In genomic region chr17:38590988-38591758, GRCh38 we compare ENCODE assay signal across 9 cellular contexts. TPM values are rescaled to one million over a fixed set of nuclear protein-coding genes. Genes with fewer than 3 reads are reported as not detected.
DNase-seq lines count a peak whose midpoint lies in the region; ATAC-seq, FAIRE-seq and TF ChIP-seq lines count a peak whose summit lies in the region.
"Had no signal": no experiment of that assay in that cellular context is flagged by ENCODE, and none has a peak within 500 bp of the region (broad histone marks: within the 10 kb centered on the region; RNA-seq: fewer than 3 reads in every experiment).

No MANE protein-coding gene starts in this region.

- TF ChIP-seq RAD21 in H1 (IDR thresholded peaks at IDR 0.05 in 1 of 2, conservative IDR thresholded peaks at IDR 0.05 in 1 of 2; ENCODE audit: low read depth in 2 of 2, low read length in 2 of 2): no peak

- no peak overlapping the region for H2BK15ac ChIP-seq in H1 (ENCODE audit: low read length)

- H3K79me1 ChIP-seq in H1 (ENCODE audit: low read depth, low read length): no peaks in the 10 kb centered on the region

- POLR2A ChIA-PET in H1 (lab: Charles Lee; ENCODE audit: partially characterized antibody): interaction anchor here (1.0 to 1.6 kb wide), 2 partner anchors 10 to 22 kb away, joined by 4 to 5 read pairs; no protein-coding TSS in a partner anchor

- no peak overlapping the region for H2AFZ ChIP-seq in H1 (ENCODE audit: low read length)

- H2BK12ac ChIP-seq in H1 (ENCODE audit: low read depth, low read length): 0 out of 2 replicates have a peak overlapping the region, but pooled peaks have one; percentile 60

- CTCF ChIA-PET in H1 (lab: Charles Lee; ENCODE audit: partially characterized antibody): interaction anchor here (1.0 to 32.0 kb wide), 6 partner anchors 8 to 73 kb away, joined by 3 to 914 read pairs (median 230); partner anchors contain the start of genes EPOP and SRCIN1

- no peak overlapping the region for H2BK120ac ChIP-seq in H1 (replicated peaks; ENCODE audit: low read depth, low read length)

- DNase-seq in left ventricle myocardium superior (no peak), right atrium auricular region (ENCODE audit: low spot score) (no peak), NT2/D1 (ENCODE audit: low read depth, low spot score) (no peak), H1 (ENCODE audit: low read depth in 1 of 2, low spot score in 2 of 2) (no peak), ureter (ENCODE audit: low spot score) (peak; percentile 73), sciatic nerve (ENCODE audit: low spot score) (no peak), DMS114 treated with DMSO at 0.1 percent for 48 hours (lab: John Stamatoyannopoulos, UW; ENCODE audit: unreplicated experiment) (no peak)

- no peak overlapping the region for H2AK5ac ChIP-seq in H1 (ENCODE audit: low read depth, low read length)

- no peak overlapping the region for H3K4me2 ChIP-seq in H1 (ENCODE audit: insufficient read depth in 1 of 2, low read depth in 2 of 2, low read length in 2 of 2)

- peaks cover 0 to 6% of the 10 kb centered on the region in 2 donors for H3K4me1 ChIP-seq in right atrium auricular region
- peaks cover 63% of the 10 kb centered on the region for H3K4me1 ChIP-seq in NT2/D1 (ENCODE audit: insufficient read depth, insufficient read length)
- peaks cover 0 to 38% (median 20%) of the 10 kb centered on the region in 4 experiments; a peak in 6 of 7 replicates for H3K4me1 ChIP-seq in H1 (replicated peaks in 1 of 4; ENCODE audit: control insufficient read depth in 3 of 4, insufficient read depth in 4 of 4, low read length in 3 of 4)

- ATAC-seq in left ventricle myocardium superior: peak; percentile 18
- ATAC-seq in GM18498 (IDR thresholded peaks at IDR 0.05; ENCODE audit: unreplicated experiment): no peak
- no peak for ATAC-seq in sciatic nerve

- peak overlapping the region; percentile 13; the same call in 1 of the 2 replicates for H3K18ac ChIP-seq in H1 (ENCODE audit: extremely low read depth, low read length)

- no peak overlapping the region for H3K4ac ChIP-seq in H1 (replicated peaks; ENCODE audit: insufficient read length, low read depth, low read length)

- no peaks in the 10 kb centered on the region for H3K23me2 ChIP-seq in H1 (ENCODE audit: low read depth, low read length)

- H3K27me3 ChIP-seq in right atrium auricular region (no peaks in the 10 kb centered on the region), NT2/D1 (ENCODE audit: insufficient read depth, insufficient read length) (peaks cover 2% of the 10 kb centered on the region), H1 (replicated peaks in 1 of 4; ENCODE audit: control insufficient read depth in 3 of 4, extremely low read depth in 1 of 4, insufficient read depth in 3 of 4, low read length in 3 of 4) (peaks cover 0 to 3% (median 0%) of the 10 kb centered on the region in 4 experiments; a peak in 3 of 7 replicates)

- no peaks in the 10 kb centered on the region for H3K9me3 ChIP-seq in right atrium auricular region
- no peaks in the 10 kb centered on the region for H3K9me3 ChIP-seq in NT2/D1 (ENCODE audit: insufficient read depth, low read length)
- H3K9me3 ChIP-seq in H1 (ENCODE audit: insufficient read depth in 2 of 2, low read depth in 1 of 2, low read length in 1 of 2): no peaks in the 10 kb centered on the region

- H2BK20ac ChIP-seq in H1 (ENCODE audit: low read length): no peak overlapping the region

- no peak overlapping the region for H4K91ac ChIP-seq in H1 (replicated peaks; ENCODE audit: insufficient read length, low read length)

- H3K4me3 ChIP-seq in right atrium auricular region (no peak overlapping the region), NT2/D1 (ENCODE audit: insufficient read length, low read depth) (no peak overlapping the region), H1 (ENCODE audit: extremely low read depth in 1 of 4, insufficient read depth in 2 of 4, low read depth in 3 of 4, low read length in 4 of 4) (no peak overlapping the region)

- TF ChIP-seq CTCF in right atrium auricular region (IDR thresholded peaks at IDR 0.05) (no peak), H1 (IDR thresholded peaks at IDR 0.05; ENCODE audit: control extremely low read depth in 1 of 3, insufficient read depth in 1 of 3, low read depth in 1 of 3, low read length in 3 of 3) (no peak)

- no peak overlapping the region for H3K56ac ChIP-seq in H1 (replicated peaks; ENCODE audit: insufficient read length, low read depth, low read length)

- H3K79me2 ChIP-seq in H1 (ENCODE audit: control insufficient read depth in 1 of 2, insufficient read depth in 2 of 2, low read length in 2 of 2): no peaks in the 10 kb centered on the region

- H4K8ac ChIP-seq in H1 (ENCODE audit: extremely low read depth, insufficient read depth, low read length): no peak overlapping the region

- no peak overlapping the region for H3K23ac ChIP-seq in H1 (ENCODE audit: insufficient read length)

- H3K36me3 ChIP-seq in right atrium auricular region (no peaks in the 10 kb centered on the region), NT2/D1 (ENCODE audit: insufficient read depth, insufficient read length, low read length) (no peaks in the 10 kb centered on the region), H1 (ENCODE audit: control insufficient read depth in 2 of 4, insufficient read depth in 4 of 4, low read length in 3 of 4) (no peaks in the 10 kb centered on the region; a peak in 1 of 8 replicates)

- no peak for TF ChIP-seq POLR2A in H1 (IDR thresholded peaks at IDR 0.05; ENCODE audit: control extremely low read depth in 1 of 2, low read depth in 2 of 2, low read length in 2 of 2)

- H3K27ac ChIP-seq in right atrium auricular region (no peak overlapping the region), H1 (ENCODE audit: low read depth, low read length) (no peak overlapping the region)

- FAIRE-seq in H1 (lab: Jason Lieb, UNC): no peak
- FAIRE-seq: GM19239 had no signal

- no peak overlapping the region for H3K14ac ChIP-seq in H1 (ENCODE audit: insufficient read length)

- WGBS in H1 (ENCODE audit: extremely low coverage in 1 of 2, insufficient coverage in 1 of 2, insufficient read length in 1 of 2, insufficient replicate concordance in 2 of 2, low coverage in 1 of 2, low lambda C conversion rate in 2 of 2, missing lambda C conversion rate in 1 of 2), 2 experiments: 76% methylated on average over 6 of the region's 6 CpGs; no CpG with 5 or more reads in 1 of the 2 experiments

- peaks cover 0 to 4% of the 10 kb centered on the region in 2 experiments for H4K20me1 ChIP-seq in H1 (replicated peaks in 1 of 2; ENCODE audit: control insufficient read depth in 1 of 2, insufficient read depth in 2 of 2, low read length in 2 of 2)

- peak overlapping the region; percentile 38 for H3K9ac ChIP-seq in NT2/D1 (ENCODE audit: insufficient read length, low read depth)
- no peak overlapping the region; a peak in 1 of 7 replicates for H3K9ac ChIP-seq in H1 (replicated peaks in 1 of 4; ENCODE audit: extremely low read depth in 1 of 4, low read depth in 3 of 4, low read length in 3 of 4)

- TF ChIP-seq EP300 in H1 (IDR thresholded peaks at IDR 0.05; ENCODE audit: borderline replicate concordance in 1 of 2, low read depth in 2 of 2, low read length in 2 of 2): no peak

- H4K5ac ChIP-seq in H1 (ENCODE audit: insufficient read length, low read depth, low read length): no peak overlapping the region

- 0 out of 2 replicates have a peak overlapping the region, but pooled peaks have one; percentile 35 for H2BK5ac ChIP-seq in H1 (ENCODE audit: low read depth, low read length)

- intact Hi-C loops in left ventricle myocardium superior (cut with micrococcal nuclease) (no loop called here), sciatic nerve (cut with DNase I) (no loop called here)

TF ChIP-seq in H1, 55 proteins besides CTCF, POLR2A, EP300 and RAD21 (continues in another document):
- TF ChIP-seq YY1 (IDR thresholded peaks at IDR 0.05; ENCODE audit: low read depth, low read length) (no peak), FOSL1 (IDR thresholded peaks at IDR 0.05; ENCODE audit: insufficient read depth, low read depth, low read length) (no peak), SP1 (IDR thresholded peaks at IDR 0.05; ENCODE audit: low read depth, low read length) (no peak), RNF2 (IDR thresholded peaks at IDR 0.05; ENCODE audit: borderline replicate concordance, low read depth, low read length, missing control alignments, poor library complexity, severe bottlenecking) (no peak), SRF (IDR thresholded peaks at IDR 0.05; ENCODE audit: low read depth, low read length) (no peak), NANOG (IDR thresholded peaks at IDR 0.05; ENCODE audit: insufficient read depth, low read depth, low read length, poor library complexity, severe bottlenecking) (no peak), RXRA (IDR thresholded peaks at IDR 0.05; ENCODE audit: insufficient read depth, low read depth, low read length) (no peak), NRF1 (IDR thresholded peaks at IDR 0.05; ENCODE audit: low read depth, low read length) (no peak), TEAD4 (IDR thresholded peaks at IDR 0.05; ENCODE audit: low read depth, low read length) (no peak), CREB1 (IDR thresholded peaks at IDR 0.05) (no peak), KDM5A (IDR thresholded peaks at IDR 0.05; ENCODE audit: low read length) (no peak), RBBP5 (IDR thresholded peaks at IDR 0.05; ENCODE audit: borderline replicate concordance, low read depth, low read length) (no peak), POU5F1 (IDR thresholded peaks at IDR 0.05; ENCODE audit: low read depth, low read length) (no peak), JUND (IDR thresholded peaks at IDR 0.05; ENCODE audit: low read length) (no peak), SP2 (IDR thresholded peaks at IDR 0.05; ENCODE audit: low read length) (no peak)

RNA-seq across cellular contexts. Expression of gene SRCIN1, which starts 14.6 kb away (rescaled TPM):
- total RNA-seq in left ventricle myocardium superior: 1.4 TPM
- 1 to 10 TPM in 1 of 2 donors, under 1 TPM in 1; 0.52 to 1.1 TPM for total RNA-seq in right atrium auricular region
- 3.8 and 4.1 TPM in 2 replicates for total RNA-seq in H1 (2021; fragmentation: NEBNext Ultra II Directional; extraction: Animal tissue kit (Norgen Biotek cat#: 25700))
- polyA plus RNA-seq in H1 (2011; rRNA removed): 2.8 and 4.2 TPM in 2 replicates
- 2.3 TPM for polyA plus RNA-seq in H1 (2011; cell fraction: cytosol; rRNA removed)
- 14.3 TPM for polyA plus RNA-seq in H1 (2011; cell fraction: nucleus; rRNA removed)
- polyA plus RNA-seq in H1 (2012, experiment 1 of 2): 5.2 to 6.7 TPM (median 6.1 TPM) in 4 replicates
- polyA plus RNA-seq in H1 (2012, experiment 2 of 2): 2.0 TPM
- polyA plus RNA-seq in H1 (2013, experiment 1 of 2): 1.7 TPM
- 1.3 TPM for polyA plus RNA-seq in H1 (2013, experiment 2 of 2)
- polyA minus RNA-seq in H1 (2011; rRNA and poly(A)+ RNA removed): 2.0 and 3.7 TPM in 2 replicates
- 5.5 TPM for polyA minus RNA-seq in H1 (2011; cell fraction: cytosol; rRNA and poly(A)+ RNA removed)
- polyA minus RNA-seq in H1 (2011; cell fraction: nucleus; rRNA and poly(A)+ RNA removed): 9.6 TPM
- 22.6 TPM for total RNA-seq in ureter
- 4.5 TPM for total RNA-seq in sciatic nerve
